In genomic region chr7:136353287-136353686, GRCh38 we compare ENCODE assay signal across 14 cellular contexts.
DNase-seq lines count a peak whose midpoint lies in the region; ATAC-seq, FAIRE-seq and TF ChIP-seq lines count a peak whose summit lies in the region.
"Had no signal": no experiment of that assay in that cellular context is flagged by ENCODE, and none has a peak within 500 bp of the region (broad histone marks: within the 10 kb centered on the region; RNA-seq: fewer than 3 reads in every experiment).

No MANE protein-coding gene starts in this region.

- H4K20me1 ChIP-seq in H1 (replicated peaks in 1 of 2; ENCODE audit: control insufficient read depth in 1 of 2, insufficient read depth in 2 of 2, low read length in 2 of 2) = peaks cover 0 to 3% of the 10 kb centered on the region in 2 experiments

- WGBS in H1 (ENCODE audit: extremely low coverage in 1 of 2, insufficient coverage in 1 of 2, insufficient read length in 1 of 2, insufficient replicate concordance in 2 of 2, low coverage in 1 of 2, low lambda C conversion rate in 2 of 2, missing lambda C conversion rate in 1 of 2), 2 experiments = 96% methylated on average over 2 of the region's 2 CpGs; no CpG with 5 or more reads in 1 of the 2 experiments
- whole genome bisulfite sequencing in right lobe of liver (ENCODE audit: insufficient coverage, low coverage, low lambda C conversion rate, missing lambda C conversion rate) = 24% methylated on average over 2 of the region's 2 CpGs

- ATAC-seq in GM18909 (IDR thresholded peaks at IDR 0.05; ENCODE audit: poor library complexity, unreplicated experiment) (peak; percentile 71), GM21786 (IDR thresholded peaks at IDR 0.05; ENCODE audit: unreplicated experiment) (peak; percentile 63), HG03196 (IDR thresholded peaks at IDR 0.05; ENCODE audit: unreplicated experiment) (peak; percentile 51), right lobe of liver (no peak)
- ATAC-seq: foreskin keratinocyte had no signal

- no peak overlapping the region for H2BK15ac ChIP-seq in H1 (ENCODE audit: low read length)

- H3K79me2 ChIP-seq in H1 (ENCODE audit: control insufficient read depth in 1 of 2, insufficient read depth in 2 of 2, low read length in 2 of 2) = no peaks in the 10 kb centered on the region

- H3K56ac ChIP-seq in H1 (replicated peaks; ENCODE audit: insufficient read length, low read depth, low read length) = no peak overlapping the region

- no peaks in the 10 kb centered on the region for H3K79me1 ChIP-seq in H1 (ENCODE audit: low read depth, low read length)

- H2BK20ac ChIP-seq in H1 (ENCODE audit: low read length) = no peak overlapping the region

- no peak overlapping the region for H3K18ac ChIP-seq in H1 (ENCODE audit: extremely low read depth, low read length)

- H3K36me3 ChIP-seq in H1 (ENCODE audit: control insufficient read depth in 2 of 4, insufficient read depth in 4 of 4, low read length in 3 of 4) (no peaks in the 10 kb centered on the region), right lobe of liver (no peaks in the 10 kb centered on the region)

- no peaks in the 10 kb centered on the region for H3K4me1 ChIP-seq in H1 (replicated peaks in 1 of 4; ENCODE audit: control insufficient read depth in 3 of 4, insufficient read depth in 4 of 4, low read length in 3 of 4)
- no peaks in the 10 kb centered on the region for H3K4me1 ChIP-seq in right lobe of liver
- H3K4me1 ChIP-seq: foreskin keratinocyte had no signal

- no peak for DNase-seq in H1 (ENCODE audit: low read depth in 1 of 2, low spot score in 2 of 2)
- no peak for DNase-seq in NCI-H128 (lab: John Stamatoyannopoulos, UW; ENCODE audit: unreplicated experiment)
- no peak for DNase-seq in KBM-7
- no peak for DNase-seq in RCC 7860 (ENCODE audit: low spot score)
- no peak for DNase-seq in right lobe of liver
- DNase-seq: amygdala, dorsolateral prefrontal cortex, foreskin keratinocyte, H9, NCI-H2081 treated with DMSO at 0.1 percent for 48 hours, nephron progenitor cell had no signal

- H4K8ac ChIP-seq in H1 (ENCODE audit: extremely low read depth, insufficient read depth, low read length) = peak overlapping the region; percentile 77; the same call in 1 of the 2 replicates

- H2BK120ac ChIP-seq in H1 (replicated peaks; ENCODE audit: low read depth, low read length) = no peak overlapping the region

- no peak overlapping the region for H3K4me2 ChIP-seq in H1 (ENCODE audit: insufficient read depth in 1 of 2, low read depth in 2 of 2, low read length in 2 of 2)

- FAIRE-seq in H1 (lab: Jason Lieb, UNC) (no peak), RCC 7860 (lab: Jason Lieb, UNC) (no peak)

- no peak overlapping the region for H3K14ac ChIP-seq in H1 (ENCODE audit: insufficient read length)

- H4K91ac ChIP-seq in H1 (replicated peaks; ENCODE audit: insufficient read length, low read length) = no peak overlapping the region

- H3K27me3 ChIP-seq in H1 (replicated peaks in 1 of 4; ENCODE audit: control insufficient read depth in 3 of 4, extremely low read depth in 1 of 4, insufficient read depth in 3 of 4, low read length in 3 of 4) (no peaks in the 10 kb centered on the region), right lobe of liver (no peaks in the 10 kb centered on the region)
- H3K27me3 ChIP-seq: foreskin keratinocyte had no signal

- TF ChIP-seq POLR2A in H1 (IDR thresholded peaks at IDR 0.05; ENCODE audit: control extremely low read depth in 1 of 2, low read depth in 2 of 2, low read length in 2 of 2) (no peak), right lobe of liver (IDR thresholded peaks at IDR 0.05) (no peak)

- CTCF ChIA-PET in H1 (lab: Charles Lee; ENCODE audit: partially characterized antibody) = interaction anchor here (2.0 kb wide), 1 partner anchor 8 kb away, joined by 5 read pairs; no protein-coding TSS in a partner anchor

- no peaks in the 10 kb centered on the region for H3K23me2 ChIP-seq in H1 (ENCODE audit: low read depth, low read length)

- no peak for TF ChIP-seq RAD21 in H1 (IDR thresholded peaks at IDR 0.05 in 1 of 2, conservative IDR thresholded peaks at IDR 0.05 in 1 of 2; ENCODE audit: low read depth in 2 of 2, low read length in 2 of 2)

- H2AK5ac ChIP-seq in H1 (ENCODE audit: low read depth, low read length) = no peak overlapping the region

- intact Hi-C loops in right lobe of liver (cut with DNase I) = no loop called here

- no peak for TF ChIP-seq EP300 in H1 (IDR thresholded peaks at IDR 0.05; ENCODE audit: borderline replicate concordance in 1 of 2, low read depth in 2 of 2, low read length in 2 of 2)

- H2BK12ac ChIP-seq in H1 (ENCODE audit: low read depth, low read length) = no peak overlapping the region

- TF ChIP-seq CTCF in H1 (IDR thresholded peaks at IDR 0.05; ENCODE audit: control extremely low read depth in 1 of 3, insufficient read depth in 1 of 3, low read depth in 1 of 3, low read length in 3 of 3) (no peak), right lobe of liver (IDR thresholded peaks at IDR 0.05) (no peak)

- H3K9ac ChIP-seq in H1 (replicated peaks in 1 of 4; ENCODE audit: extremely low read depth in 1 of 4, low read depth in 3 of 4, low read length in 3 of 4) = no peak overlapping the region

- H3K4ac ChIP-seq in H1 (replicated peaks; ENCODE audit: insufficient read length, low read depth, low read length) = no peak overlapping the region

- H4K5ac ChIP-seq in H1 (ENCODE audit: insufficient read length, low read depth, low read length) = no peak overlapping the region

- H2AFZ ChIP-seq in H1 (ENCODE audit: low read length) = no peak overlapping the region

- no peak overlapping the region for H2BK5ac ChIP-seq in H1 (ENCODE audit: low read depth, low read length)

- no peak overlapping the region for H3K27ac ChIP-seq in H1 (ENCODE audit: low read depth, low read length)
- no peak overlapping the region for H3K27ac ChIP-seq in right lobe of liver
- H3K27ac ChIP-seq: dorsolateral prefrontal cortex, foreskin keratinocyte had no signal

- POLR2A ChIA-PET in H1 (lab: Charles Lee; ENCODE audit: partially characterized antibody) = no interaction called here

- no peak overlapping the region for H3K23ac ChIP-seq in H1 (ENCODE audit: insufficient read length)

- H3K4me3 ChIP-seq in H1 (ENCODE audit: extremely low read depth in 1 of 4, insufficient read depth in 2 of 4, low read depth in 3 of 4, low read length in 4 of 4) (no peak overlapping the region), right lobe of liver (no peak overlapping the region)
- H3K4me3 ChIP-seq: dorsolateral prefrontal cortex had no signal

- H3K9me3 ChIP-seq in H1 (ENCODE audit: insufficient read depth in 2 of 2, low read depth in 1 of 2, low read length in 1 of 2) (no peaks in the 10 kb centered on the region), right lobe of liver (no peaks in the 10 kb centered on the region)

- in situ Hi-C loops in KBM-7 (cut with MboI; ENCODE audit: low pct_unique_long_range_greater_than_20kb, low sequenced_read_pairs) = no loop called here

TF ChIP-seq in H1, 55 proteins besides CTCF, POLR2A, EP300 and RAD21:
- TF ChIP-seq SP1 (IDR thresholded peaks at IDR 0.05; ENCODE audit: low read depth, low read length) (no peak), EGR1 (IDR thresholded peaks at IDR 0.05; ENCODE audit: borderline replicate concordance, low read depth, low read length) (no peak), SIN3A (conservative IDR thresholded peaks at IDR 0.05 in 1 of 2, IDR thresholded peaks at IDR 0.05 in 1 of 2; ENCODE audit: low read depth in 1 of 2, low read length in 2 of 2) (no peak), POLR2AphosphoS5 (IDR thresholded peaks at IDR 0.05; ENCODE audit: low read depth, low read length) (no peak), NRF1 (IDR thresholded peaks at IDR 0.05; ENCODE audit: low read depth, low read length) (no peak), CREB1 (IDR thresholded peaks at IDR 0.05) (no peak), CBX8 (IDR thresholded peaks at IDR 0.05; ENCODE audit: borderline replicate concordance, low read depth, low read length) (no peak), NANOG (IDR thresholded peaks at IDR 0.05; ENCODE audit: insufficient read depth, low read depth, low read length, poor library complexity, severe bottlenecking) (no peak), CHD1 (IDR thresholded peaks at IDR 0.05; ENCODE audit: low read depth, low read length) (no peak), SP2 (IDR thresholded peaks at IDR 0.05; ENCODE audit: low read length) (no peak), USF2 (IDR thresholded peaks at IDR 0.05; ENCODE audit: low read length) (no peak), BRCA1 (IDR thresholded peaks at IDR 0.05; ENCODE audit: low read depth, low read length) (no peak), BCL11A (IDR thresholded peaks at IDR 0.05; ENCODE audit: low read depth in 2 of 2, low read length in 2 of 2) (no peak), GTF2F1 (IDR thresholded peaks at IDR 0.05; ENCODE audit: borderline replicate concordance, low read depth, low read length) (no peak), E2F6 (IDR thresholded peaks at IDR 0.05) (no peak)

Comparison
In these comparisons a context has a peak if more than half of its experiments do, and no peak if none do; other contexts are left out.
1. ATAC-seq: peak in GM18909 (single experiment), GM21786 (single experiment) and HG03196 (single experiment); none in right lobe of liver (0 of 4).